In genomic region chr1:165623624-165624023, GRCh38 we compare ENCODE assay signal across 3 cellular contexts.
A peak's percentile ranks its signal among the peaks of the same experiment; 100 is the strongest.
TF ChIP-seq lines count a peak whose summit lies in the region.

No MANE protein-coding gene starts in this region.

TF ChIP-seq in HepG2, 621 proteins besides CTCF, POLR2A, EP300 and RAD21:
- TF ChIP-seq TEAD3 (CRISPR knock-in tag; optimal IDR thresholded peaks at IDR 0.05; ENCODE audit: borderline replicate concordance): no peak
- no peak for TF ChIP-seq ZNF225 (CRISPR knock-in tag; IDR thresholded peaks at IDR 0.05)
- no peak for TF ChIP-seq ZNF180 (CRISPR knock-in tag; IDR thresholded peaks at IDR 0.05; ENCODE audit: borderline replicate concordance, low read depth)
- no peak for TF ChIP-seq HBP1 (CRISPR knock-in tag; IDR thresholded peaks at IDR 0.05; ENCODE audit: low read depth)
- no peak for TF ChIP-seq MTA1 (CRISPR knock-in tag; IDR thresholded peaks at IDR 0.05; ENCODE audit: borderline replicate concordance)
- no peak for TF ChIP-seq HMGXB4 (CRISPR knock-in tag; IDR thresholded peaks at IDR 0.05; ENCODE audit: borderline replicate concordance in 1 of 2, low read depth in 1 of 2)
- TF ChIP-seq ZNF343 (CRISPR knock-in tag; IDR thresholded peaks at IDR 0.05): no peak
- TF ChIP-seq CEBPB (IDR thresholded peaks at IDR 0.05; ENCODE audit: borderline replicate concordance, low read depth, low read length): peak; percentile 0; the same call in 1 of the 2 replicates

TF ChIP-seq in IMR-90, 13 proteins besides CTCF, POLR2A, EP300 and RAD21:
- TF ChIP-seq BHLHE40 (IDR thresholded peaks at IDR 0.05; ENCODE audit: low read depth, low read length) (no peak), CEBPB (IDR thresholded peaks at IDR 0.05; ENCODE audit: low read depth, low read length) (peak; percentile 52)

TF ChIP-seq in K562, 482 proteins besides CTCF, POLR2A, EP300 and RAD21:
- no peak for TF ChIP-seq CEBPG (CRISPR knock-in tag; IDR thresholded peaks at IDR 0.05)
- TF ChIP-seq CEBPG (tag; conservative IDR thresholded peaks at IDR 0.05 in 1 of 2, IDR thresholded peaks at IDR 0.05 in 1 of 2): peak; percentile 21 to 65; a peak in 2 of 4 replicates
- TF ChIP-seq CEBPB (tag; IDR thresholded peaks at IDR 0.05): peak; percentile 50
- TF ChIP-seq L3MBTL2 (IDR thresholded peaks at IDR 0.05): no peak
- TF ChIP-seq HDAC1 (IDR thresholded peaks at IDR 0.05): no peak
